9 cellular contexts compared by ENCODE assay signal in the genomic region with DNA sequence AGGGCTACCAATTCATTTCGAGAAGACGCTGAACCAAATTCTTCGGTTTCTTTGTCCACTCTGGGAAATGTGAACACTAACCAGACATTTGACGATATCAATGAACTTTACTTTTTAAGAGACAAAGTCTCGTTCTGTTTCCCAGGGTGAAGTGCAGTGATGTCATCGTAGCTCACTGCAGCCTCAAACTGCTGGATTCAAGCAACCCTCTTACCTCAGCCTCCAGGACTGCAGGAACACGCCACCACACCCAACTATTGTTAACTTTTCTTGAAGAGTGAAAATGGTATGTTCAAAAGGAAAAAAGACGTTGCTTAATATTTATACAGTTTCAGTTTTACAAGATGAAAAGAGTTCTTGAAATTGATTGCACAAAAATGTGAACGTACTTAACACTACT. TPM values are rescaled to one million over a fixed set of nuclear protein-coding genes. Genes with fewer than 3 reads are reported as not detected.
A peak's percentile ranks its signal among the peaks of the same experiment; 100 is the strongest.
DNase-seq lines count a peak whose midpoint lies in the region; ATAC-seq lines count a peak whose summit lies in the region.
"Had no signal": no experiment of that assay in that cellular context is flagged by ENCODE, and none has a peak within 500 bp of the region (broad histone marks: within the 10 kb centered on the region; RNA-seq: fewer than 3 reads in every experiment).

No MANE protein-coding gene starts in this region.

- no peak overlapping the region for H3K27ac ChIP-seq in right cardiac atrium (ENCODE audit: low read length)

- H3K27ac Mint-ChIP-seq in activated naive CD4-positive, alpha-beta T cell treated with anti-CD3 and anti-CD28 coated beads, Interleukin-2, amount 50 U/mL, for 72 hours, result peak overlapping the region in 1 of 2 donors; percentile 17

- H3K27me3 ChIP-seq in right cardiac atrium (ENCODE audit: control insufficient read depth, insufficient read depth), result no peaks in the 10 kb centered on the region

- peak; percentile 37 to 66 for ATAC-seq in activated naive CD4-positive, alpha-beta T cell treated with anti-CD3 and anti-CD28 coated beads, Interleukin-2, amount 50 U/mL, for 72 hours
- ATAC-seq in right cardiac atrium (peak; percentile 59 to 89), GM19023 (IDR thresholded peaks at IDR 0.05; ENCODE audit: unreplicated experiment) (no peak)

- no peaks in the 10 kb centered on the region for H3K36me3 Mint-ChIP-seq in activated naive CD4-positive, alpha-beta T cell treated with anti-CD3 and anti-CD28 coated beads, Interleukin-2, amount 50 U/mL, for 72 hours

- WGBS in right cardiac atrium, result 65% methylated on average over 9 of the region's 9 CpGs

- H3K4me3 ChIP-seq in right cardiac atrium (ENCODE audit: low read length), result no peak overlapping the region

- no peaks in the 10 kb centered on the region for H3K9me3 ChIP-seq in right cardiac atrium (ENCODE audit: control insufficient read depth, low read length)

- DNase-seq in A172 (ENCODE audit: low spot score) (peak; percentile 89), HCEC 1CT (peak; percentile 70), right cardiac atrium (peak in 1 of 3 donors; percentile 37), NCI-H1436 (lab: John Stamatoyannopoulos, UW) (no peak), DMS53 (lab: John Stamatoyannopoulos, UW) (no peak)
- no peak for DNase-seq in activated naive CD4-positive, alpha-beta T cell treated with anti-CD3 and anti-CD28 coated beads, Interleukin-2, amount 50 U/mL, for 72 hours (ENCODE audit: low spot score in 2 of 2)
- DNase-seq in activated effector memory CD4-positive, alpha-beta T cell treated with Interleukin-2 at 50 U/mL for 16 hours, result no peak
- DNase-seq: C1 segment of cervical spinal cord had no signal

- H3K4me1 ChIP-seq in right cardiac atrium (ENCODE audit: control insufficient read depth, insufficient read depth, low read length), result peaks cover 3% of the 10 kb centered on the region

- no peaks in the 10 kb centered on the region for H3K9me3 Mint-ChIP-seq in activated naive CD4-positive, alpha-beta T cell treated with anti-CD3 and anti-CD28 coated beads, Interleukin-2, amount 50 U/mL, for 72 hours

- intact Hi-C loops in right cardiac atrium (cut with DNase I), result no loop called here

RNA-seq across cellular contexts. Expression of a gene that starts 30.6 kb away (rescaled TPM):
- total RNA-seq in A172 (2014; rRNA removed; shearing (Covaris generic)), result 85.0 and 99.1 TPM in 2 replicates
- total RNA-seq in activated naive CD4-positive, alpha-beta T cell treated with anti-CD3 and anti-CD28 coated beads, Interleukin-2, amount 50 U/mL, for 72 hours, result 1 to 10 TPM; 1.5 to 3.7 TPM
- total RNA-seq in right cardiac atrium, result 1 to 10 TPM; 3.1 to 3.9 (median 3.7) TPM
- polyA plus RNA-seq in right cardiac atrium, result 1.3 TPM

Comparison
In these comparisons a context has a peak if more than half of its experiments do, and no peak if none do; other contexts are left out.
1. DNase-seq: peak in A172 (single experiment) and HCEC 1CT (single experiment); none in activated naive CD4-positive, alpha-beta T cell treated with anti-CD3 and anti-CD28 coated beads, Interleukin-2, amount 50 U/mL, for 72 hours (0 of 2), NCI-H1436 (single experiment), activated effector memory CD4-positive, alpha-beta T cell treated with Interleukin-2 at 50 U/mL for 16 hours (single experiment) and DMS53 (single experiment).
2. RNA of a gene that starts 30.6 kb away (total RNA-seq): 85.0 to 99.1 TPM in A172; 3.1 to 3.9 TPM in right cardiac atrium and 1.5 to 3.7 TPM in activated naive CD4-positive, alpha-beta T cell treated with anti-CD3 and anti-CD28 coated beads, Interleukin-2, amount 50 U/mL, for 72 hours; every median in the first group is over 10 times any median in the second.